ENCODE assay signal across 8 cellular contexts in genomic region chr22:29837780-29838598, GRCh38. TPM values are rescaled to one million over a fixed set of nuclear protein-coding genes. Genes with fewer than 3 reads are reported as not detected.
DNase-seq lines count a peak whose midpoint lies in the region; ATAC-seq and TF ChIP-seq lines count a peak whose summit lies in the region.

A gene with protein sequence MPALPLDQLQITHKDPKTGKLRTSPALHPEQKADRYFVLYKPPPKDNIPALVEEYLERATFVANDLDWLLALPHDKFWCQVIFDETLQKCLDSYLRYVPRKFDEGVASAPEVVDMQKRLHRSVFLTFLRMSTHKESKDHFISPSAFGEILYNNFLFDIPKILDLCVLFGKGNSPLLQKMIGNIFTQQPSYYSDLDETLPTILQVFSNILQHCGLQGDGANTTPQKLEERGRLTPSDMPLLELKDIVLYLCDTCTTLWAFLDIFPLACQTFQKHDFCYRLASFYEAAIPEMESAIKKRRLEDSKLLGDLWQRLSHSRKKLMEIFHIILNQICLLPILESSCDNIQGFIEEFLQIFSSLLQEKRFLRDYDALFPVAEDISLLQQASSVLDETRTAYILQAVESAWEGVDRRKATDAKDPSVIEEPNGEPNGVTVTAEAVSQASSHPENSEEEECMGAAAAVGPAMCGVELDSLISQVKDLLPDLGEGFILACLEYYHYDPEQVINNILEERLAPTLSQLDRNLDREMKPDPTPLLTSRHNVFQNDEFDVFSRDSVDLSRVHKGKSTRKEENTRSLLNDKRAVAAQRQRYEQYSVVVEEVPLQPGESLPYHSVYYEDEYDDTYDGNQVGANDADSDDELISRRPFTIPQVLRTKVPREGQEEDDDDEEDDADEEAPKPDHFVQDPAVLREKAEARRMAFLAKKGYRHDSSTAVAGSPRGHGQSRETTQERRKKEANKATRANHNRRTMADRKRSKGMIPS (minus strand): TSS chr22:29838274. CDS start chr22:29832325, 5,949 bp downstream.

- peaks cover 3% of the 10 kb centered on the region; the same call in 1 of the 2 replicates for H3K9me3 ChIP-seq in AG04450 (ENCODE audit: control insufficient read depth, insufficient read depth, low read length)
- no peaks in the 10 kb centered on the region for H3K9me3 ChIP-seq in smooth muscle cell (replicated peaks; ENCODE audit: low read depth)

- H3K4me3 Mint-ChIP-seq in activated B cell treated with CpG ODN at 0.5 μM for 24 hours: peak within 1 kb of the TSS; percentile 97

- H3K4me3 ChIP-seq in AG04450 (ENCODE audit: low read depth, low read length): peak within 1 kb of the TSS; percentile 98
- H3K4me3 ChIP-seq in smooth muscle cell: peak within 1 kb of the TSS; percentile 64

- POLR2A ChIA-PET in AG04450 (lab: Yijun Ruan, JAX) (interaction anchor here (0.6 to 1.7 kb wide), 4 partner anchors 17 to 284 kb away, joined by 3 to 5 read pairs (median 4); partner anchors contain the start of genes MTMR3 and THOC5), activated B cell treated with CpG ODN at 0.5 μM for 24 hours (lab: Charles Lee) (interaction anchor here (0.5 to 1.7 kb wide), 13 partner anchors 8 to 586 kb away, joined by 3 to 19 read pairs (median 5); partner anchors contain the start of genes MTMR3, THOC5, UQCR10 and ZMAT5)

- H3K4me2 ChIP-seq in smooth muscle cell: peak within 1 kb of the TSS; percentile 91

- 3% methylated on average over 41 of the region's 53 CpGs for WGBS in smooth muscle cell (ENCODE audit: low lambda C conversion rate)

- H3K27ac Mint-ChIP-seq in activated B cell treated with CpG ODN at 0.5 μM for 24 hours: peak within 1 kb of the TSS; percentile 96

- H4K20me1 ChIP-seq in smooth muscle cell (ENCODE audit: low read depth): peaks cover 5% of the 10 kb centered on the region

- peaks cover 11% of the 10 kb centered on the region for H3K4me1 ChIP-seq in smooth muscle cell (ENCODE audit: low read depth)

- peaks cover 25% of the 10 kb centered on the region for H3F3A ChIP-seq in smooth muscle cell (ENCODE audit: low read depth)

- H3K27me3 Mint-ChIP-seq in activated B cell treated with CpG ODN at 0.5 μM for 24 hours: no peaks in the 10 kb centered on the region

- H2AFZ ChIP-seq in smooth muscle cell (ENCODE audit: low read depth): peak within 1 kb of the TSS; percentile 85

- peaks cover 27% of the 10 kb centered on the region for H3K36me3 Mint-ChIP-seq in activated B cell treated with CpG ODN at 0.5 μM for 24 hours (ENCODE audit: low read depth)

- H3K9ac ChIP-seq in smooth muscle cell (ENCODE audit: low read depth): peak within 1 kb of the TSS; percentile 89

- no peak for TF ChIP-seq CTCF in AG04450 (IDR thresholded peaks at IDR 0.05; ENCODE audit: low read depth, low read length)
- TF ChIP-seq CTCF in activated B cell treated with CpG ODN at 0.5 μM for 24 hours (IDR thresholded peaks at IDR 0.05): no peak
- TF ChIP-seq CTCF in smooth muscle cell (IDR thresholded peaks at IDR 0.05; ENCODE audit: borderline replicate concordance, insufficient read depth, poor library complexity, severe bottlenecking): no peak

- CTCF ChIA-PET in AG04450 (lab: Charles Lee) (interaction anchor here (0.7 to 1.9 kb wide), 3 partner anchors 38 to 167 kb away, joined by 3 to 8 read pairs (median 5); no protein-coding TSS in a partner anchor), activated B cell treated with CpG ODN at 0.5 μM for 24 hours (lab: Charles Lee) (interaction anchor here (1.0 to 2.7 kb wide), 2 partner anchors 45 to 168 kb away, joined by 3 to 12 read pairs; partner anchors contain the start of gene MTMR3)

- peaks cover 37% of the 10 kb centered on the region for H3K4me1 Mint-ChIP-seq in activated B cell treated with CpG ODN at 0.5 μM for 24 hours

- intact Hi-C loops in activated B cell treated with CpG ODN at 0.5 μM for 24 hours (cut with micrococcal nuclease): loop anchor here (1.0 to 5.0 kb wide), 6 partner anchors 45 to 451 kb away; partner anchors contain the start of genes AP1B1, MTMR3, NF2 and UQCR10

- H3K36me3 ChIP-seq in smooth muscle cell (ENCODE audit: low read depth): no peaks in the 10 kb centered on the region

- ATAC-seq in GM18909 (IDR thresholded peaks at IDR 0.05; ENCODE audit: poor library complexity, unreplicated experiment): peak; percentile 92
- peak; percentile 93 for ATAC-seq in HG03175 (IDR thresholded peaks at IDR 0.05; ENCODE audit: unreplicated experiment)
- peak; percentile 99 for ATAC-seq in activated B cell treated with CpG ODN at 0.5 μM for 24 hours (ENCODE audit: low read depth)

- H3K27ac ChIP-seq in AG04450 (ENCODE audit: low read depth, low read length) (peak within 1 kb of the TSS; percentile 57), caudate nucleus (ENCODE audit: low read depth, low read length) (peak within 1 kb of the TSS; percentile 84), smooth muscle cell (ENCODE audit: low read depth) (peak within 1 kb of the TSS; percentile 83)

- peak; percentile 85 for DNase-seq in AG04450 (ENCODE audit: low read depth, low spot score)
- DNase-seq in NCI-H226: peak; percentile 81
- peak; percentile 97 for DNase-seq in activated B cell treated with CpG ODN at 0.5 μM for 24 hours
- peak; percentile 45 to 99 (median 94) for DNase-seq in caudate nucleus (lab: John Stamatoyannopoulos, UW)
- peak; percentile 100 for DNase-seq in iPS-NIHi7 (ENCODE audit: extremely low spot score)
- DNase-seq in smooth muscle cell (lab: John Stamatoyannopoulos, UW; ENCODE audit: unreplicated experiment): peak; percentile 82

- H3K9me3 Mint-ChIP-seq in activated B cell treated with CpG ODN at 0.5 μM for 24 hours: no peaks in the 10 kb centered on the region

- H3K79me2 ChIP-seq in smooth muscle cell (ENCODE audit: low read depth): peaks cover 24% of the 10 kb centered on the region

- no peaks in the 10 kb centered on the region for H3K27me3 ChIP-seq in AG04450 (ENCODE audit: control insufficient read depth, insufficient read depth, low read length)
- H3K27me3 ChIP-seq in smooth muscle cell (ENCODE audit: low read depth): no peaks in the 10 kb centered on the region

RNA-seq across cellular contexts. Expression of the gene that starts here (rescaled TPM):
- polyA plus RNA-seq in AG04450 (2011; rRNA removed) (45.9 and 50.4 TPM in 2 replicates), smooth muscle cell (58.9 and 81.0 TPM in 2 replicates)
- polyA minus RNA-seq in AG04450 (2011; rRNA and poly(A)+ RNA removed): 66.0 and 76.9 TPM in 2 replicates
- total RNA-seq in activated B cell treated with CpG ODN at 0.5 μM for 24 hours (88.1 and 89.7 TPM in 2 replicates), smooth muscle cell (27.8 and 32.1 TPM in 2 replicates)

Comparison
In these comparisons a context has a peak if more than half of its experiments do, and no peak if none do; other contexts are left out.
1. Peak in every context shown above with its lines: DNase-seq, ATAC-seq, H3K4me3 ChIP-seq and H3K27ac ChIP-seq.